ENCODE assay signal across 10 cellular contexts in the genomic region with DNA sequence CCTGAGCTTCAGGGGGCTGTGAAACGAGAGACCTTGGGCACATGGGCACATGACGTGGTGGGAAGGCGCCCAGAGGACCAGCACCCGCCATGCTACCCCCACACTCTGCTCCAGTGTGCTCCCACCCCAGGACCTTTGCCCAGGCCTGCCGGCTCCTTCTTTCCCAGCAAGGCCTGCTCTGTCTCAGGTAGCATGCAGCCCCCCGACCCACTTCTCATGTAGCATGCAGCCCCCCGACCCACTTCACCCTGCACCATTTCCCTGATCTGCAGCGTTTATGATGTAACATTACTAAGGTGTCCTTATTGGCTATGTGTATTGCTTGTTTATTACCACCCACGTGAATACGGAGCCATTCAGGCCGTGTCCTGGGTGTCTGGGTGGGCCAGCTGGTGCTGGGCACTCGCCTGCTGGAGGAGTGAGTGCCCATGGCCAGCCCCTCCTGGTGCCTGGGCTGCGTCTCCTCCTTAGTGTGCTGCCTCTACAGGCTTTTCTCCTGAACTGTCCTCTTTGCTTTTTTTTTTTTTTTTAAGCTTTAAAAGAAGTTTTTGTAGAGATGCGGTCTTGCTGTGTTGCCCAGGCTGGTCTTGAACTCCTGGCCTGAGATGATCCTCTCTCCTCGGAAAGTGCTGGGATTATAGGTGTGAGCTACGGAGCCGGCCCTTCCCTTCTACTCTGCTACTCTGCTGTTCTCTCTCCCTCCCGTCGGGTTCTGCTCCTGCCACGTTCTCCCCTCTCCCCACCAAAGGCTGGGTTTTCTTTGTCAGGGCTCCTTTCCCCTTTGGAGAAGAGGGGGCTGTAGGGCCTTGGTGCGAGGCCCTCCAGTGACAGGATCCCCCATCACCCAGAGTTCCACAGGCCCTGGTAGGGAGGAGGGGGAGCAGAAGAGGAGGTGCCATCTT. TPM values are rescaled to one million over a fixed set of nuclear protein-coding genes. Genes with fewer than 3 reads are reported as not detected.
DNase-seq lines count a peak whose midpoint lies in the region; TF ChIP-seq lines count a peak whose summit lies in the region.
"Had no signal": no experiment of that assay in that cellular context is flagged by ENCODE, and none has a peak within 500 bp of the region (broad histone marks: within the 10 kb centered on the region; RNA-seq: fewer than 3 reads in every experiment).

No MANE protein-coding gene starts in this region.

- no peaks in the 10 kb centered on the region for H3K36me3 ChIP-seq in ascending aorta
- H3K36me3 ChIP-seq in thymus (ENCODE audit: control insufficient read depth, insufficient read depth) = no peaks in the 10 kb centered on the region

- peaks cover 15% of the 10 kb centered on the region for H3K36me3 Mint-ChIP-seq in activated CD4-positive, alpha-beta T cell treated with anti-CD3 and anti-CD28 coated beads, Interleukin-2, amount 10 ng/mL, durations not matched to agents 7 days and 5 days (ENCODE audit: low read depth)
- peaks cover 8% of the 10 kb centered on the region for H3K36me3 Mint-ChIP-seq in activated CD4-positive, alpha-beta T cell treated with anti-CD3 and anti-CD28 coated beads, Interleukin-2, amount 10 ng/mL, durations not matched to agents 24 days and 14 days (ENCODE audit: low read depth)
- H3K36me3 Mint-ChIP-seq: naive B cell had no signal

- POLR2A ChIA-PET in activated CD4-positive, alpha-beta T cell treated with anti-CD3 and anti-CD28 coated beads, Interleukin-2, amount 10 ng/mL, durations not matched to agents 7 days and 5 days (lab: Charles Lee) = no interaction called here

- H3K27me3 Mint-ChIP-seq in activated CD4-positive, alpha-beta T cell treated with anti-CD3 and anti-CD28 coated beads, Interleukin-2, amount 10 ng/mL, durations not matched to agents 7 days and 5 days = no peaks in the 10 kb centered on the region
- H3K27me3 Mint-ChIP-seq in activated CD4-positive, alpha-beta T cell treated with anti-CD3 and anti-CD28 coated beads, Interleukin-2, amount 10 ng/mL, durations not matched to agents 24 days and 14 days = no peaks in the 10 kb centered on the region
- H3K27me3 Mint-ChIP-seq: IgD-negative memory B cell, naive B cell had no signal

- peak overlapping the region; percentile 33 for H3K4me3 Mint-ChIP-seq in activated CD4-positive, alpha-beta T cell treated with anti-CD3 and anti-CD28 coated beads, Interleukin-2, amount 10 ng/mL, durations not matched to agents 7 days and 5 days
- H3K4me3 Mint-ChIP-seq in activated CD4-positive, alpha-beta T cell treated with anti-CD3 and anti-CD28 coated beads, Interleukin-2, amount 10 ng/mL, durations not matched to agents 24 days and 14 days = no peak overlapping the region
- H3K4me3 Mint-ChIP-seq: naive B cell had no signal

- H3K27ac Mint-ChIP-seq in activated CD4-positive, alpha-beta T cell treated with anti-CD3 and anti-CD28 coated beads, Interleukin-2, amount 10 ng/mL, durations not matched to agents 7 days and 5 days = peak overlapping the region; percentile 11
- H3K27ac Mint-ChIP-seq in activated CD4-positive, alpha-beta T cell treated with anti-CD3 and anti-CD28 coated beads, Interleukin-2, amount 10 ng/mL, durations not matched to agents 24 days and 14 days = no peak overlapping the region

- 95% methylated on average over 21 of the region's 21 CpGs for WGBS in thymus

- H3K4me1 Mint-ChIP-seq in activated CD4-positive, alpha-beta T cell treated with anti-CD3 and anti-CD28 coated beads, Interleukin-2, amount 10 ng/mL, durations not matched to agents 7 days and 5 days = peaks cover 67% of the 10 kb centered on the region
- peaks cover 50% of the 10 kb centered on the region for H3K4me1 Mint-ChIP-seq in activated CD4-positive, alpha-beta T cell treated with anti-CD3 and anti-CD28 coated beads, Interleukin-2, amount 10 ng/mL, durations not matched to agents 24 days and 14 days

- H3K9me3 ChIP-seq in ascending aorta = no peaks in the 10 kb centered on the region
- no peaks in the 10 kb centered on the region for H3K9me3 ChIP-seq in thymus (ENCODE audit: control insufficient read depth)

- intact Hi-C loops in activated CD4-positive, alpha-beta T cell treated with anti-CD3 and anti-CD28 coated beads, Interleukin-2, amount 10 ng/mL, durations not matched to agents 24 days and 14 days (cut with micrococcal nuclease) = no loop called here
- intact Hi-C loops in ascending aorta (cut with DNase I) = loop anchor here (2.0 to 5.0 kb wide), 3 partner anchors 13 to 40 kb away; no protein-coding TSS in a partner anchor

- H3K27ac ChIP-seq in ascending aorta (peak overlapping the region; percentile 79 to 83), thymus (ENCODE audit: low read depth) (peak overlapping the region; percentile 13)

- CTCF ChIA-PET in activated CD4-positive, alpha-beta T cell treated with anti-CD3 and anti-CD28 coated beads, Interleukin-2, amount 10 ng/mL, durations not matched to agents 7 days and 5 days (lab: Charles Lee) = interaction anchor here (1.4 to 1.5 kb wide), 2 partner anchors 9 to 74 kb away, joined by 3 read pairs; no protein-coding TSS in a partner anchor

- TF ChIP-seq CTCF in ascending aorta (IDR thresholded peaks at IDR 0.05) = peak in 2 of 3 experiments; percentile 17 to 37

- H3K4me3 ChIP-seq in ascending aorta = peak overlapping the region; percentile 1 to 29
- no peak overlapping the region for H3K4me3 ChIP-seq in thymus (ENCODE audit: low read length)

- peaks cover 7% of the 10 kb centered on the region for H3K9me3 Mint-ChIP-seq in activated CD4-positive, alpha-beta T cell treated with anti-CD3 and anti-CD28 coated beads, Interleukin-2, amount 10 ng/mL, durations not matched to agents 7 days and 5 days
- peaks cover 6% of the 10 kb centered on the region for H3K9me3 Mint-ChIP-seq in activated CD4-positive, alpha-beta T cell treated with anti-CD3 and anti-CD28 coated beads, Interleukin-2, amount 10 ng/mL, durations not matched to agents 24 days and 14 days

- no peak for DNase-seq in activated CD4-positive, alpha-beta T cell treated with anti-CD3 and anti-CD28 coated beads, Interleukin-2, amount 10 ng/mL, durations not matched to agents 7 days and 5 days
- no peak for DNase-seq in activated CD4-positive, alpha-beta T cell treated with anti-CD3 and anti-CD28 coated beads, Interleukin-2, amount 10 ng/mL, durations not matched to agents 24 days and 14 days
- DNase-seq in ascending aorta (ENCODE audit: low spot score in 2 of 2) (no peak), left kidney (ENCODE audit: low read depth, low spot score) (peak; percentile 37), NCI-H146 treated with DMSO at 0.1 percent for 48 hours (lab: John Stamatoyannopoulos, UW; ENCODE audit: unreplicated experiment) (no peak)
- no peak for DNase-seq in stimulated activated naive CD4-positive, alpha-beta T cell (lab: John Stamatoyannopoulos, UW)
- no peak for DNase-seq in stimulated activated CD8-positive, alpha-beta memory T cell treated with anti-CD3 and anti-CD28 coated beads, Interleukin-4, amount 100 ng/mL, for 48 hours
- DNase-seq: naive B cell had no signal

- no peaks in the 10 kb centered on the region for H3K27me3 ChIP-seq in ascending aorta
- no peaks in the 10 kb centered on the region for H3K27me3 ChIP-seq in thymus (ENCODE audit: control insufficient read depth, insufficient read depth)

- peaks cover 18 to 68% of the 10 kb centered on the region in 2 donors for H3K4me1 ChIP-seq in ascending aorta
- H3K4me1 ChIP-seq in thymus (ENCODE audit: control insufficient read depth, insufficient read depth, low read length) = peaks cover 7% of the 10 kb centered on the region

RNA-seq across cellular contexts. Expression of a gene that starts 29.4 kb away (rescaled TPM):
- 10 to 100 TPM; 32.2 to 32.7 TPM for total RNA-seq in activated CD4-positive, alpha-beta T cell treated with anti-CD3 and anti-CD28 coated beads, Interleukin-2, amount 10 ng/mL, durations not matched to agents 7 days and 5 days
- 23.8 and 33.8 TPM in 2 replicates for total RNA-seq in activated CD4-positive, alpha-beta T cell treated with anti-CD3 and anti-CD28 coated beads, Interleukin-2, amount 10 ng/mL, durations not matched to agents 24 days and 14 days
- 130 TPM for total RNA-seq in ascending aorta
- polyA plus RNA-seq in thymus = 22.1 TPM
